ENCODE assay signal across 11 cellular contexts in genomic region chr10:119449760-119450461, GRCh38.
DNase-seq lines count a peak whose midpoint lies in the region; ATAC-seq and TF ChIP-seq lines count a peak whose summit lies in the region.
"Had no signal": no experiment of that assay in that cellular context is flagged by ENCODE, and none has a peak within 500 bp of the region (broad histone marks: within the 10 kb centered on the region; RNA-seq: fewer than 3 reads in every experiment).

No MANE protein-coding gene starts in this region.

- H3K27ac Mint-ChIP-seq in WTC11, result peak overlapping the region; percentile 87; the same call in 1 of the 2 replicates
- H3K27ac Mint-ChIP-seq: stimulated activated naive CD8-positive, alpha-beta T cell treated with anti-CD3 and anti-CD28 coated beads, Interleukin-15, Interleukin-2, amounts not matched to agents 100 ng/mL and 50 ng/mL, for 24 hours had no signal

- POLR2A ChIA-PET in WTC11 (lab: Charles Lee), result no interaction called here

- no peaks in the 10 kb centered on the region for H3K9me3 Mint-ChIP-seq in WTC11
- H3K9me3 Mint-ChIP-seq: central memory CD8-positive, alpha-beta T cell; stimulated activated naive CD8-positive, alpha-beta T cell treated with anti-CD3 and anti-CD28 coated beads, Interleukin-15, Interleukin-2, amounts not matched to agents 100 ng/mL and 50 ng/mL, for 24 hours had no signal

- no peak for ATAC-seq in WTC11
- peak; percentile 21 to 44 for ATAC-seq in right cardiac atrium

- H3K4me1 Mint-ChIP-seq in WTC11, result peaks cover 18% of the 10 kb centered on the region

- no peak overlapping the region for H3K4me3 Mint-ChIP-seq in WTC11
- H3K4me3 Mint-ChIP-seq: central memory CD8-positive, alpha-beta T cell; stimulated activated naive CD8-positive, alpha-beta T cell treated with anti-CD3 and anti-CD28 coated beads, Interleukin-15, Interleukin-2, amounts not matched to agents 100 ng/mL and 50 ng/mL, for 24 hours had no signal

- no peaks in the 10 kb centered on the region for H3K36me3 Mint-ChIP-seq in WTC11

- intact Hi-C loops in right cardiac atrium (cut with DNase I), result loop anchor here in 2 of 4 donors (5.0 to 10.0 kb wide), 2 partner anchors 245 to 253 kb away; partner anchors contain the start of gene GRK5 (in 1 of the 2)
- intact Hi-C loops in tibial artery (cut with DNase I; ENCODE audit: low total_unique reads), result no loop called here

- WGBS in right cardiac atrium, result 63% methylated on average over 16 of the region's 16 CpGs

- H3K27me3 ChIP-seq in right cardiac atrium (ENCODE audit: control insufficient read depth, insufficient read depth) (no peaks in the 10 kb centered on the region), tibial artery (no peaks in the 10 kb centered on the region)

- CTCF ChIA-PET in WTC11 (lab: Charles Lee), result interaction anchor here (1.2 to 3.9 kb wide), 3 partner anchors 9 to 251 kb away, joined by 3 to 24 read pairs (median 12); no protein-coding TSS in a partner anchor

- H3K9me3 ChIP-seq in right cardiac atrium (ENCODE audit: control insufficient read depth, low read length), result no peaks in the 10 kb centered on the region
- no peaks in the 10 kb centered on the region for H3K9me3 ChIP-seq in tibial artery

- H3K27ac ChIP-seq in right cardiac atrium (ENCODE audit: low read length) (no peak overlapping the region), tibial artery (peak overlapping the region; percentile 85 to 87)

- peak; percentile 0 for DNase-seq in DMS153 treated with DMSO at 0.1 percent for 48 hours (lab: John Stamatoyannopoulos, UW; ENCODE audit: unreplicated experiment)
- DNase-seq in DMS153 (lab: John Stamatoyannopoulos, UW), result no peak
- DNase-seq in WTC11 (ENCODE audit: low spot score), result no peak
- DNase-seq in right cardiac atrium, result peak; percentile 85 to 90 (median 88)
- peak; percentile 92 to 96 for DNase-seq in tibial artery
- no peak for DNase-seq in activated gamma-delta T cell treated with Interleukin-2 at 50 U/mL for 16 hours
- no peak for DNase-seq in NCI-H226
- DNase-seq in Kasumi-1 (lab: John Stamatoyannopoulos, UW), result no peak
- DNase-seq: 8988T had no signal

- H3K4me1 ChIP-seq in right cardiac atrium (ENCODE audit: control insufficient read depth, insufficient read depth, low read length) (no peaks in the 10 kb centered on the region), tibial artery (peaks cover 0 to 32% (median 20%) of the 10 kb centered on the region in 4 donors)

- peaks cover 47 to 72% (median 71%) of the 10 kb centered on the region in 3 donors for H3K36me3 ChIP-seq in tibial artery

- no peak for TF ChIP-seq CTCF in WTC11 (IDR thresholded peaks at IDR 0.05)
- no peak for TF ChIP-seq CTCF in tibial artery (IDR thresholded peaks at IDR 0.05)

- H3K4me3 ChIP-seq in right cardiac atrium (ENCODE audit: low read length), result no peak overlapping the region
- no peak overlapping the region for H3K4me3 ChIP-seq in tibial artery

- no peaks in the 10 kb centered on the region for H3K27me3 Mint-ChIP-seq in WTC11 (ENCODE audit: low read depth)
- H3K27me3 Mint-ChIP-seq: central memory CD8-positive, alpha-beta T cell; stimulated activated naive CD8-positive, alpha-beta T cell treated with anti-CD3 and anti-CD28 coated beads, Interleukin-15, Interleukin-2, amounts not matched to agents 100 ng/mL and 50 ng/mL, for 24 hours had no signal

TF ChIP-seq in WTC11, 78 proteins besides CTCF, POLR2A, EP300 and RAD21:
- TF ChIP-seq MXD4 (CRISPR knock-in tag; IDR thresholded peaks at IDR 0.05; ENCODE audit: borderline replicate concordance), result no peak

Comparison
In these comparisons a context has a peak if more than half of its experiments do, and no peak if none do; other contexts are left out.
1. DNase-seq: peak in DMS153 treated with DMSO at 0.1 percent for 48 hours (single experiment), right cardiac atrium (3 of 3) and tibial artery (2 of 2); none in DMS153 (single experiment), WTC11 (single experiment), activated gamma-delta T cell treated with Interleukin-2 at 50 U/mL for 16 hours (single experiment), NCI-H226 (single experiment) and Kasumi-1 (0 of 2).